In the genomic region with DNA sequence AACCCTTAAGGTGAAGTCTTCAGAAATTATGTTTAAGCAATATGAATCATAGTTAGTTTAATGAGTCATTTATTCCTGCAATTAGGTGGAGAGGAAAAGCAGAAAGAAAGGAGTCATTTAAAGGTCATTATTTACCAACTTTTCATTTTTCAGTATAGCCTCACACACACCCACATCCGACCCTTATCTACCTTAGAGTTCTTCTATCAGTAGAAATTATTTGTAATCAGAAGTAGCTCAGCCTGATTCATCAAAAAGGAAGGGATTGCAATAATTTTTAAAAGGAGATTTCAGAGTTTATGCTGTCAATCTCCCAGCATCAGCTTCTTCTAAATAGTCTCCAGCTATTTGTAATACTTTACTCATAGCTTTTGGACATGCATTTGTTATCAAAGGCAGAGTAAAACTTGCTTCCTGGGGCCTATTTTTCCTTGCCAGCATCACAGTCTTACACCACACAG, we compare ENCODE assay signal across 17 cellular contexts. TPM values are rescaled to one million over a fixed set of nuclear protein-coding genes. Genes with fewer than 3 reads are reported as not detected.
DNase-seq lines count a peak whose midpoint lies in the region; ATAC-seq lines count a peak whose summit lies in the region.
"Had no signal": no experiment of that assay in that cellular context is flagged by ENCODE, and none has a peak within 500 bp of the region (broad histone marks: within the 10 kb centered on the region; RNA-seq: fewer than 3 reads in every experiment).

No MANE protein-coding gene starts in this region.

- ATAC-seq in esophagus mucosa (peak; percentile 66), GM18519 (IDR thresholded peaks at IDR 0.05; ENCODE audit: low FRiP score, unreplicated experiment) (no peak)
- ATAC-seq: heart right ventricle, left colon had no signal

- DNase-seq in HCEC 1CT: peak; percentile 53
- DNase-seq in RKO (ENCODE audit: low spot score): peak; percentile 39
- peak; percentile 33 for DNase-seq in pulmonary artery endothelial cell (ENCODE audit: low read depth, low spot score)
- no peak for DNase-seq in activated CD4-positive, CD25-positive, alpha-beta regulatory T cell treated with anti-CD3 and anti-CD28 coated beads, Interleukin-2, amount 50 U/mL, for 72 hours
- DNase-seq in cerebellar nuclear complex (lab: John Stamatoyannopoulos, UW): no peak
- no peak for DNase-seq in SKM-1 (lab: John Stamatoyannopoulos, UW; ENCODE audit: unreplicated experiment)
- DNase-seq: activated naive CD4-positive, alpha-beta T cell treated with anti-CD3 and anti-CD28 coated beads, Interleukin-2, amount 50 U/mL, for 16 hours; BE2C; heart right ventricle; left colon; NCI-H1694; NCI-H446 treated with DMSO at 0.1 percent for 48 hours; stimulated activated naive CD4-positive, alpha-beta T cell treated with Interleukin-2 at 50 U/mL for 16 hours; uterus had no signal

RNA-seq across cellular contexts. Expression of a gene that starts 6.0 kb away (rescaled TPM):
- not detected for total RNA-seq in esophagus mucosa
- total RNA-seq in pulmonary artery endothelial cell: not detected in 2 replicates
- total RNA-seq: heart right ventricle; T-helper 1 cell treated with Interleukin-12 subunit alpha and Interleukin-12 subunit beta and Interleukin-4 antibody, amounts not matched to agents 30 ng/mL and 1 ng/mL, for 36 hours; uterus had no signal

Comparison
In these comparisons a context has a peak if more than half of its experiments do, and no peak if none do; other contexts are left out.
1. DNase-seq: peak in HCEC 1CT (single experiment), RKO (single experiment) and pulmonary artery endothelial cell (single experiment); none in activated CD4-positive, CD25-positive, alpha-beta regulatory T cell treated with anti-CD3 and anti-CD28 coated beads, Interleukin-2, amount 50 U/mL, for 72 hours (single experiment), cerebellar nuclear complex (0 of 2) and SKM-1 (single experiment).